19 cellular contexts compared by ENCODE assay signal in the genomic region with DNA sequence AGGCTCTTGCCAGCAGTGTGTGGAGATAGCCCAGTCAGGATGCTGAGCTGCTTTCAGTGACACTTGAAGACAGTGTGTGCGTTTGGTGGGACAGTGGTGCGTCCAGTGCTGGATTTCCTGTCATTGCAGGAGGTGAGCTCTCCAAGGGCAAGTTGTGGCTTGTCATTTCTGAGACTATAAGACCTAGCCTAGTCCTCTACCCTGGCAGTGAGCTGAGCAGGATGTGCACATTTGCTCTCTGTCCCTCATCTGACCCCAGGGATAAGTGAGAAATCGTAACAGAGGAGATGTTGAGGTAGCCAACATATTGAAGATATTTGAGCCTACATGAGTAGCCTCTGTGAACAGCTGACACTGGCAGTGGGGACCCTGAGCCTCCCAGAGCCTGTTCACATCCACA. TPM values are rescaled to one million over a fixed set of nuclear protein-coding genes. Genes with fewer than 3 reads are reported as not detected.
DNase-seq lines count a peak whose midpoint lies in the region; ATAC-seq and TF ChIP-seq lines count a peak whose summit lies in the region.
"Had no signal": no experiment of that assay in that cellular context is flagged by ENCODE, and none has a peak within 500 bp of the region (broad histone marks: within the 10 kb centered on the region; RNA-seq: fewer than 3 reads in every experiment).

No MANE protein-coding gene starts in this region.

- H3K9me3 ChIP-seq in KOPT-K1 (ENCODE audit: insufficient read depth, low read length, poor library complexity, severe bottlenecking) (no peaks in the 10 kb centered on the region), WERI-Rb-1 (ENCODE audit: severe bottlenecking) (no peaks in the 10 kb centered on the region)
- H3K9me3 ChIP-seq: BLaER1 had no signal

- ATAC-seq in esophagus mucosa (peak; percentile 58), HG03175 (IDR thresholded peaks at IDR 0.05; ENCODE audit: unreplicated experiment) (no peak), GM19397 (IDR thresholded peaks at IDR 0.05; ENCODE audit: unreplicated experiment) (no peak), GM19463 (IDR thresholded peaks at IDR 0.05; ENCODE audit: unreplicated experiment) (no peak)
- ATAC-seq: HepG2, SK-N-SH treated with all-trans-retinoic acid at 6 μM for 48 hours had no signal

- H3K27ac ChIP-seq in KOPT-K1 (ENCODE audit: low read depth, low read length, poor library complexity, severe bottlenecking) (peak overlapping the region; percentile 44), WERI-Rb-1 (peak overlapping the region; percentile 19; the same call in 1 of the 2 replicates)
- H3K27ac ChIP-seq: 22Rv1, BLaER1, GM23248, PC-9 had no signal

- H3K27me3 ChIP-seq in WERI-Rb-1 (ENCODE audit: insufficient read depth, low read depth, severe bottlenecking) = no peaks in the 10 kb centered on the region
- H3K27me3 ChIP-seq: BLaER1 had no signal

- TF ChIP-seq CTCF in WERI-Rb-1 (IDR thresholded peaks at IDR 0.05; ENCODE audit: low read depth, low read length) = no peak

- DNase-seq in DMS153 (lab: John Stamatoyannopoulos, UW) (peak; percentile 12), DMS153 treated with DMSO at 0.1 percent for 48 hours (lab: John Stamatoyannopoulos, UW; ENCODE audit: unreplicated experiment) (no peak), WERI-Rb-1 (peak; percentile 68)
- DNase-seq: CD8-positive, alpha-beta memory T cell; GM23248; NCI-H1417 treated with DMSO at 0.1 percent for 48 hours; NCI-H2029 treated with DMSO at 0.1 percent for 48 hours; NCI-H526 treated with DMSO at 0.1 percent for 48 hours; Right ventricle myocardium superior had no signal

- H3K36me3 ChIP-seq in KOPT-K1 (ENCODE audit: insufficient read depth, low read length) (peaks cover 72% of the 10 kb centered on the region), WERI-Rb-1 (peaks cover 31% of the 10 kb centered on the region)

- H3K4me3 ChIP-seq in WERI-Rb-1 (ENCODE audit: low read depth, low read length) = no peak overlapping the region
- H3K4me3 ChIP-seq: BLaER1, GM23248, PC-9 had no signal

RNA-seq across cellular contexts. Expression of a gene that starts 47.8 kb away (rescaled TPM):
- total RNA-seq in esophagus mucosa = 19.0 TPM

RNA-seq across cellular contexts. Expression of a gene that starts 48.1 kb away (rescaled TPM):
- 0.84 TPM for total RNA-seq in esophagus mucosa
- total RNA-seq: Right ventricle myocardium superior had no signal

RNA-seq across cellular contexts. Expression of a gene that starts 48.5 kb away (rescaled TPM):
- 10.0 TPM for total RNA-seq in esophagus mucosa
